ENCODE assay signal across 8 cellular contexts in the genomic region with DNA sequence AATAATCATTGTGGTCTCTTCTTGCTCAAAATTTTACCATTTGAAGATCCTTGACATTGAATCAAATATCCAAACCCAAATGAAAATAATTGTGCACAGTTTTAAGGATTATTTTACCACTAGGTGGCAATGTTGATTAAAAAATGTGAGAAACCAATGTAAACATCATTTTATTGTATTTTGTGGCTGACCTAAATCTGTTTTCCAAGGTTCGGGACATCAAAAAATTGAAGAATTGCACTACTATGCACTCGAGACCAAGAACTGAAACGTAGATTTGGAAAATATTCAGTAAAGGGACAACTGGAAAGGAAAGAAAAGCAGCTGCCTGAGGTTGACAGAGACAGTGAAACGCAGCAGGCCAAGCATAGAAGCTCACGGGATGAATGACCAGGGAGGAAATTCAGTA.
DNase-seq lines count a peak whose midpoint lies in the region; ATAC-seq and TF ChIP-seq lines count a peak whose summit lies in the region.

No MANE protein-coding gene starts in this region.

- H3K4me1 Mint-ChIP-seq in osteocyte (ENCODE audit: unreplicated experiment) = peaks cover 60% of the 10 kb centered on the region

- no peaks in the 10 kb centered on the region for H3K36me3 Mint-ChIP-seq in osteocyte (ENCODE audit: unreplicated experiment)

- H3K9me3 Mint-ChIP-seq in osteocyte (ENCODE audit: unreplicated experiment) = peaks cover 3% of the 10 kb centered on the region

- no peak for ATAC-seq in GM21381 (IDR thresholded peaks at IDR 0.05; ENCODE audit: unreplicated experiment)

- TF ChIP-seq CTCF in osteocyte (IDR thresholded peaks at IDR 0.05) = peak; percentile 55

- no peak for TF ChIP-seq POLR2A in erythroblast (IDR thresholded peaks at IDR 0.05; ENCODE audit: low read length)

- no peaks in the 10 kb centered on the region for H3K27me3 Mint-ChIP-seq in osteocyte (ENCODE audit: unreplicated experiment)

- peak overlapping the region; percentile 91 for H3K27ac Mint-ChIP-seq in osteocyte (ENCODE audit: unreplicated experiment)

- DNase-seq in NCI-H748 (lab: John Stamatoyannopoulos, UW; ENCODE audit: unreplicated experiment) (peak; percentile 38), NCI-H748 treated with DMSO at 0.1 percent for 48 hours (lab: John Stamatoyannopoulos, UW) (no peak), NCI-H460 (ENCODE audit: extremely low read depth, low read depth) (peak; percentile 60), erythroblast (lab: John Stamatoyannopoulos, UW) (peak; percentile 3 to 36), osteocyte (ENCODE audit: extremely low spot score, unreplicated experiment) (no peak), occipital lobe (lab: John Stamatoyannopoulos, UW) (no peak)
- no peak for DNase-seq in effector CD4-positive, alpha-beta T cell

- no peak overlapping the region for H3K4me3 Mint-ChIP-seq in osteocyte (ENCODE audit: unreplicated experiment)

Comparison
In these comparisons a context has a peak if more than half of its experiments do, and no peak if none do; other contexts are left out.
1. DNase-seq: peak in NCI-H748 (single experiment), NCI-H460 (single experiment) and erythroblast (2 of 2); none in NCI-H748 treated with DMSO at 0.1 percent for 48 hours (single experiment), osteocyte (single experiment), effector CD4-positive, alpha-beta T cell (single experiment) and occipital lobe (single experiment).